Comparison of ENCODE assay signal across 2 cellular contexts in the genomic region with DNA sequence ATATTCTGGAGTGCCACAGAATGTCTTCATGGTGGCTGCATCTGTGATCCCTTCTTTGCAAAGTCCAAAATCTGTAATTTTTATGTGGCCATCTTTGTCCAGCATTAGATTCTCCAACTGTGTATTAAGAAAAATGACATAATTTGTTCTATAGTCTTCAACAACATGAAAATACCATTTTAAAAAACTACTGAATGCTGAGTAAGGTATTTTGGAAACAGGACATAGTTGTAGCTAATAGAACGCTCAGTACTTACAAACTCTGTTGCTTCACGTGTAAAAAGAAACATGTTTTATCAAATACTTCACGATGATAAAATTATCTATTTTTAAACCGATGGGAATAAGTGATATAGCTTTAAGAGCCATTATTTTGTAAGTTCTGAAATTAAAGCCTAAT.
TF ChIP-seq lines count a peak whose summit lies in the region.

No MANE protein-coding gene starts in this region.

TF ChIP-seq in HepG2, 621 proteins besides CTCF, POLR2A, EP300 and RAD21 (continued from another document):
- TF ChIP-seq GATA4 (IDR thresholded peaks at IDR 0.05; ENCODE audit: borderline replicate concordance, low read depth) (no peak), HOXA7 (CRISPR knock-in tag; IDR thresholded peaks at IDR 0.05) (no peak), NRL (CRISPR knock-in tag; IDR thresholded peaks at IDR 0.05; ENCODE audit: borderline replicate concordance) (no peak), GFI1 (CRISPR knock-in tag; IDR thresholded peaks at IDR 0.05; ENCODE audit: borderline replicate concordance) (no peak), RFXANK (CRISPR knock-in tag; IDR thresholded peaks at IDR 0.05) (no peak), MAFK (conservative IDR thresholded peaks at IDR 0.05 in 1 of 2, IDR thresholded peaks at IDR 0.05 in 1 of 2; ENCODE audit: low read length in 2 of 2) (peak; percentile 81 to 94), ZNF891 (CRISPR knock-in tag; IDR thresholded peaks at IDR 0.05) (no peak), ZNF256 (CRISPR knock-in tag; conservative IDR thresholded peaks at IDR 0.05) (no peak), MIXL1 (CRISPR knock-in tag; IDR thresholded peaks at IDR 0.05) (no peak), ZNF749 (CRISPR knock-in tag; IDR thresholded peaks at IDR 0.05; ENCODE audit: borderline replicate concordance) (no peak), PHF21A (CRISPR knock-in tag; IDR thresholded peaks at IDR 0.05) (no peak), ZNF747 (CRISPR knock-in tag; IDR thresholded peaks at IDR 0.05; ENCODE audit: borderline replicate concordance) (no peak)
- TF ChIP-seq, protein P1, sequence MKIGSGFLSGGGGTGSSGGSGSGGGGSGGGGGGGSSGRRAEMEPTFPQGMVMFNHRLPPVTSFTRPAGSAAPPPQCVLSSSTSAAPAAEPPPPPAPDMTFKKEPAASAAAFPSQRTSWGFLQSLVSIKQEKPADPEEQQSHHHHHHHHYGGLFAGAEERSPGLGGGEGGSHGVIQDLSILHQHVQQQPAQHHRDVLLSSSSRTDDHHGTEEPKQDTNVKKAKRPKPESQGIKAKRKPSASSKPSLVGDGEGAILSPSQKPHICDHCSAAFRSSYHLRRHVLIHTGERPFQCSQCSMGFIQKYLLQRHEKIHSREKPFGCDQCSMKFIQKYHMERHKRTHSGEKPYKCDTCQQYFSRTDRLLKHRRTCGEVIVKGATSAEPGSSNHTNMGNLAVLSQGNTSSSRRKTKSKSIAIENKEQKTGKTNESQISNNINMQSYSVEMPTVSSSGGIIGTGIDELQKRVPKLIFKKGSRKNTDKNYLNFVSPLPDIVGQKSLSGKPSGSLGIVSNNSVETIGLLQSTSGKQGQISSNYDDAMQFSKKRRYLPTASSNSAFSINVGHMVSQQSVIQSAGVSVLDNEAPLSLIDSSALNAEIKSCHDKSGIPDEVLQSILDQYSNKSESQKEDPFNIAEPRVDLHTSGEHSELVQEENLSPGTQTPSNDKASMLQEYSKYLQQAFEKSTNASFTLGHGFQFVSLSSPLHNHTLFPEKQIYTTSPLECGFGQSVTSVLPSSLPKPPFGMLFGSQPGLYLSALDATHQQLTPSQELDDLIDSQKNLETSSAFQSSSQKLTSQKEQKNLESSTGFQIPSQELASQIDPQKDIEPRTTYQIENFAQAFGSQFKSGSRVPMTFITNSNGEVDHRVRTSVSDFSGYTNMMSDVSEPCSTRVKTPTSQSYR (CRISPR knock-in tag; IDR thresholded peaks at IDR 0.05; ENCODE audit: borderline replicate concordance) = no peak

TF ChIP-seq in K562, 482 proteins besides CTCF, POLR2A, EP300 and RAD21 (continued from another document):
- TF ChIP-seq, protein P2, sequence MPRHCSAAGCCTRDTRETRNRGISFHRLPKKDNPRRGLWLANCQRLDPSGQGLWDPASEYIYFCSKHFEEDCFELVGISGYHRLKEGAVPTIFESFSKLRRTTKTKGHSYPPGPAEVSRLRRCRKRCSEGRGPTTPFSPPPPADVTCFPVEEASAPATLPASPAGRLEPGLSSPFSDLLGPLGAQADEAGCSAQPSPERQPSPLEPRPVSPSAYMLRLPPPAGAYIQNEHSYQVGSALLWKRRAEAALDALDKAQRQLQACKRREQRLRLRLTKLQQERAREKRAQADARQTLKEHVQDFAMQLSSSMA (CRISPR knock-in tag; IDR thresholded peaks at IDR 0.05) = no peak
- TF ChIP-seq MAFG (tag; conservative IDR thresholded peaks at IDR 0.05) (peak; percentile 58; the same call in 1 of the 2 replicates), ZNF184 (CRISPR knock-in tag; IDR thresholded peaks at IDR 0.05) (no peak), ZEB2 (IDR thresholded peaks at IDR 0.05) (no peak), ZNF316 (IDR thresholded peaks at IDR 0.05) (peak; percentile 76), MAFF (IDR thresholded peaks at IDR 0.05; ENCODE audit: low read length) (peak; percentile 72), RBFOX2 (IDR thresholded peaks at IDR 0.05; ENCODE audit: low read depth, low read length) (no peak), MAFK (IDR thresholded peaks at IDR 0.05; ENCODE audit: low read length) (peak; percentile 79)
- TF ChIP-seq, protein P3, sequence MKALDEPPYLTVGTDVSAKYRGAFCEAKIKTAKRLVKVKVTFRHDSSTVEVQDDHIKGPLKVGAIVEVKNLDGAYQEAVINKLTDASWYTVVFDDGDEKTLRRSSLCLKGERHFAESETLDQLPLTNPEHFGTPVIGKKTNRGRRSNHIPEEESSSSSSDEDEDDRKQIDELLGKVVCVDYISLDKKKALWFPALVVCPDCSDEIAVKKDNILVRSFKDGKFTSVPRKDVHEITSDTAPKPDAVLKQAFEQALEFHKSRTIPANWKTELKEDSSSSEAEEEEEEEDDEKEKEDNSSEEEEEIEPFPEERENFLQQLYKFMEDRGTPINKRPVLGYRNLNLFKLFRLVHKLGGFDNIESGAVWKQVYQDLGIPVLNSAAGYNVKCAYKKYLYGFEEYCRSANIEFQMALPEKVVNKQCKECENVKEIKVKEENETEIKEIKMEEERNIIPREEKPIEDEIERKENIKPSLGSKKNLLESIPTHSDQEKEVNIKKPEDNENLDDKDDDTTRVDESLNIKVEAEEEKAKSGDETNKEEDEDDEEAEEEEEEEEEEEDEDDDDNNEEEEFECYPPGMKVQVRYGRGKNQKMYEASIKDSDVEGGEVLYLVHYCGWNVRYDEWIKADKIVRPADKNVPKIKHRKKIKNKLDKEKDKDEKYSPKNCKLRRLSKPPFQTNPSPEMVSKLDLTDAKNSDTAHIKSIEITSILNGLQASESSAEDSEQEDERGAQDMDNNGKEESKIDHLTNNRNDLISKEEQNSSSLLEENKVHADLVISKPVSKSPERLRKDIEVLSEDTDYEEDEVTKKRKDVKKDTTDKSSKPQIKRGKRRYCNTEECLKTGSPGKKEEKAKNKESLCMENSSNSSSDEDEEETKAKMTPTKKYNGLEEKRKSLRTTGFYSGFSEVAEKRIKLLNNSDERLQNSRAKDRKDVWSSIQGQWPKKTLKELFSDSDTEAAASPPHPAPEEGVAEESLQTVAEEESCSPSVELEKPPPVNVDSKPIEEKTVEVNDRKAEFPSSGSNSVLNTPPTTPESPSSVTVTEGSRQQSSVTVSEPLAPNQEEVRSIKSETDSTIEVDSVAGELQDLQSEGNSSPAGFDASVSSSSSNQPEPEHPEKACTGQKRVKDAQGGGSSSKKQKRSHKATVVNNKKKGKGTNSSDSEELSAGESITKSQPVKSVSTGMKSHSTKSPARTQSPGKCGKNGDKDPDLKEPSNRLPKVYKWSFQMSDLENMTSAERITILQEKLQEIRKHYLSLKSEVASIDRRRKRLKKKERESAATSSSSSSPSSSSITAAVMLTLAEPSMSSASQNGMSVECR (CRISPR knock-in tag; IDR thresholded peaks at IDR 0.05) = no peak
- TF ChIP-seq, protein P4, sequence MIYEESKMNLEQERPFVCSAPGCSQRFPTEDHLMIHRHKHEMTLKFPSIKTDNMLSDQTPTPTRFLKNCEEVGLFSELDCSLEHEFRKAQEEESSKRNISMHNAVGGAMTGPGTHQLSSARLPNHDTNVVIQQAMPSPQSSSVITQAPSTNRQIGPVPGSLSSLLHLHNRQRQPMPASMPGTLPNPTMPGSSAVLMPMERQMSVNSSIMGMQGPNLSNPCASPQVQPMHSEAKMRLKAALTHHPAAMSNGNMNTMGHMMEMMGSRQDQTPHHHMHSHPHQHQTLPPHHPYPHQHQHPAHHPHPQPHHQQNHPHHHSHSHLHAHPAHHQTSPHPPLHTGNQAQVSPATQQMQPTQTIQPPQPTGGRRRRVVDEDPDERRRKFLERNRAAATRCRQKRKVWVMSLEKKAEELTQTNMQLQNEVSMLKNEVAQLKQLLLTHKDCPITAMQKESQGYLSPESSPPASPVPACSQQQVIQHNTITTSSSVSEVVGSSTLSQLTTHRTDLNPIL (CRISPR knock-in tag; IDR thresholded peaks at IDR 0.05) = no peak
